Comparison of ENCODE assay signal across 2 cellular contexts in the genomic region with DNA sequence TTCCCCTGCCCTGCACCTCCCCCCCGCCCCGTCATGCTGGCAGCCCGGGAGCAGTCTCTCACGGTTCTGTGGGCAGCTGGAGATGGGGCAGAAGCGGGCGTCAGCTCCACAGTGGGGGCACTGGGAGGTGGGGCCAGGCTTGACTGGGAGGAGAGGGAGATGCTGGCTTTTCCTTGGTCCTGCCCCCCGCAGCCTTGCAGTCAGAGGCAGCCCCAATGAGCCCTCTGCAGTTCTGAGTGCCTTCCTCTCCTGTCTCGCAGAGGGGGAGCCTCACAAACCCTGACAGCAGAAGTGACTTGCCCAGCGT.
TF ChIP-seq lines count a peak whose summit lies in the region.

No MANE protein-coding gene starts in this region.

TF ChIP-seq in liver, 16 proteins besides CTCF, POLR2A, EP300 and RAD21 (continued from another document):
- TF ChIP-seq, protein P1, sequence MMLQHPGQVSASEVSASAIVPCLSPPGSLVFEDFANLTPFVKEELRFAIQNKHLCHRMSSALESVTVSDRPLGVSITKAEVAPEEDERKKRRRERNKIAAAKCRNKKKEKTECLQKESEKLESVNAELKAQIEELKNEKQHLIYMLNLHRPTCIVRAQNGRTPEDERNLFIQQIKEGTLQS (IDR thresholded peaks at IDR 0.05) = no peak

TF ChIP-seq in HepG2, 621 proteins besides CTCF, POLR2A, EP300 and RAD21 (continued from another document):
- TF ChIP-seq, protein P2, sequence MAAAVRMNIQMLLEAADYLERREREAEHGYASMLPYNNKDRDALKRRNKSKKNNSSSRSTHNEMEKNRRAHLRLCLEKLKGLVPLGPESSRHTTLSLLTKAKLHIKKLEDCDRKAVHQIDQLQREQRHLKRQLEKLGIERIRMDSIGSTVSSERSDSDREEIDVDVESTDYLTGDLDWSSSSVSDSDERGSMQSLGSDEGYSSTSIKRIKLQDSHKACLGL (CRISPR knock-in tag; IDR thresholded peaks at IDR 0.05) = no peak
- TF ChIP-seq HNRNPL (IDR thresholded peaks at IDR 0.05; ENCODE audit: low read depth, low read length) (no peak), FOSL1 (CRISPR knock-in tag; IDR thresholded peaks at IDR 0.05; ENCODE audit: borderline replicate concordance) (no peak), SKI (IDR thresholded peaks at IDR 0.05; ENCODE audit: partially characterized antibody) (no peak), HOXA9 (CRISPR knock-in tag; IDR thresholded peaks at IDR 0.05; ENCODE audit: borderline replicate concordance) (no peak), SRY (CRISPR knock-in tag; IDR thresholded peaks at IDR 0.05) (no peak), ARNT (IDR thresholded peaks at IDR 0.05) (no peak), ZNF577 (CRISPR knock-in tag; IDR thresholded peaks at IDR 0.05; ENCODE audit: borderline replicate concordance, low read depth) (no peak), MBD4 (IDR thresholded peaks at IDR 0.05; ENCODE audit: borderline replicate concordance, low read length) (no peak), NFIB (CRISPR knock-in tag; IDR thresholded peaks at IDR 0.05; ENCODE audit: borderline replicate concordance) (no peak), SCMH1 (CRISPR knock-in tag; IDR thresholded peaks at IDR 0.05; ENCODE audit: borderline replicate concordance) (no peak), SNRNP70 (IDR thresholded peaks at IDR 0.05; ENCODE audit: low read depth, low read length) (no peak), NR2F1 (CRISPR knock-in tag; IDR thresholded peaks at IDR 0.05) (no peak), ZNF879 (CRISPR knock-in tag; IDR thresholded peaks at IDR 0.05) (no peak), ZNF549 (CRISPR knock-in tag; IDR thresholded peaks at IDR 0.05) (no peak), HNRNPLL (IDR thresholded peaks at IDR 0.05; ENCODE audit: low read depth, low read length, poor library complexity, severe bottlenecking) (no peak), ERF (CRISPR knock-in tag; IDR thresholded peaks at IDR 0.05) (no peak)
- TF ChIP-seq, protein P3, sequence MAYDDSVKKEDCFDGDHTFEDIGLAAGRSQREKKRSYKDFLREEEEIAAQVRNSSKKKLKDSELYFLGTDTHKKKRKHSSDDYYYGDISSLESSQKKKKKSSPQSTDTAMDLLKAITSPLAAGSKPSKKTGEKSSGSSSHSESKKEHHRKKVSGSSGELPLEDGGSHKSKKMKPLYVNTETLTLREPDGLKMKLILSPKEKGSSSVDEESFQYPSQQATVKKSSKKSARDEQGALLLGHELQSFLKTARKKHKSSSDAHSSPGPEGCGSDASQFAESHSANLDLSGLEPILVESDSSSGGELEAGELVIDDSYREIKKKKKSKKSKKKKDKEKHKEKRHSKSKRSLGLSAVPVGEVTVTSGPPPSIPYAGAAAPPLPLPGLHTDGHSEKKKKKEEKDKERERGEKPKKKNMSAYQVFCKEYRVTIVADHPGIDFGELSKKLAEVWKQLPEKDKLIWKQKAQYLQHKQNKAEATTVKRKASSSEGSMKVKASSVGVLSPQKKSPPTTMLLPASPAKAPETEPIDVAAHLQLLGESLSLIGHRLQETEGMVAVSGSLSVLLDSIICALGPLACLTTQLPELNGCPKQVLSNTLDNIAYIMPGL (CRISPR knock-in tag; IDR thresholded peaks at IDR 0.05; ENCODE audit: borderline replicate concordance in 1 of 2, low read depth in 1 of 2) = no peak
